8 cellular contexts compared by ENCODE assay signal in the genomic region with DNA sequence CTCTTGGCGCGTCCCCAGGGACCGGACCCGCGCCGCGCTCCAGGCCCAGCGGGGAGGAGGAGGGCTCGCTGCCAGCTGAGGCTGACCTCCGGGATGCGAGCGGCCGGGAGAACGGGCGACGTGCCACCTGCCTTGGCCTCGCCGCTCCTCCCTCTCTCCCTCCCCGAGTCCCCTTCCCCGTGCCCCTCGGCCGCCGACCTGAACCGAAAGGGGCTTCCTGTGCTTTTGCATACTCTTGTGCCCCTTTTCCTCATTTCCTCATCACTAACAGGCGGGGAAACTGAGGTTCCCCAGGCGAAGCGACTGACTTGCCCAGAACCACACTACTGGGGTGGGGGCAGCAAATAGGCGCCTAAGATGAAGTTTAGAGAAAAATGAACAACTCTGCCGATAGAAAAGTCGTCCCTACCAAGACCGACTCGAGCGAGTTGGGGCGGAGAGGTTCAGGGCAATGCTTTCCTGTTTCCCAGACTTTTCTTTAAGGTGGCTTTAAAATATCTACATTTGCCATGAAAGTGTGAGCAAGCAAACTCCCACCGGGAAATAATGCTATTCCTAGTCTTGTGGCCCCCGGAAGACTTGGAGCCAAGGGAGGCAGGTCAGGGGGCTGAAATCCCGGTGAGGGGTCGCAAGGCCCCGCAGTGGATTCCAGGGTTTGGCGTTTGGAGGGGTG. TPM values are rescaled to one million over a fixed set of nuclear protein-coding genes. Genes with fewer than 3 reads are reported as not detected.
DNase-seq lines count a peak whose midpoint lies in the region; ATAC-seq, FAIRE-seq and TF ChIP-seq lines count a peak whose summit lies in the region.

No MANE protein-coding gene starts in this region.

- no peak for TF ChIP-seq CTCF in K562 (IDR thresholded peaks at IDR 0.05 in 2 of 3, conservative IDR thresholded peaks at IDR 0.05 in 1 of 3; ENCODE audit: insufficient read depth in 2 of 3, low read depth in 1 of 3, low read length in 3 of 3)

- POLR2A ChIA-PET in K562 (lab: Yijun Ruan, JAX), result interaction anchor here (0.5 to 4.4 kb wide), 42 partner anchors 11 to 993 kb away, joined by 3 to 55 read pairs (median 6); a partner anchor contains a TSS

- intact Hi-C loops in K562 (cut with micrococcal nuclease), result loop anchor here (1.0 to 10.0 kb wide), 6 partner anchors 18 to 553 kb away; a partner anchor contains a TSS

- peak overlapping the region; percentile 95 to 97 for H3K9ac ChIP-seq in K562 (ENCODE audit: insufficient read depth in 1 of 2, low read depth in 2 of 2, low read length in 2 of 2)

- 1% methylated on average over 19 of the region's 40 CpGs for WGBS in K562 (ENCODE audit: insufficient coverage, low coverage, missing lambda C conversion rate)

- TF ChIP-seq POLR2A in K562 (conservative IDR thresholded peaks at IDR 0.05), result no peak

- peak overlapping the region; percentile 89 for H3K4me2 ChIP-seq in K562 (ENCODE audit: insufficient read depth, low read length)

- peaks cover 9% of the 10 kb centered on the region for H3K9me1 ChIP-seq in K562 (ENCODE audit: control insufficient read depth, insufficient read depth, low read length)

- peaks cover 49 to 58% of the 10 kb centered on the region in 2 experiments for H3K4me1 ChIP-seq in K562 (replicated peaks in 1 of 2; ENCODE audit: control insufficient read depth in 2 of 2, insufficient read depth in 2 of 2, low read length in 2 of 2)

- peak overlapping the region; percentile 88 for H2AFZ ChIP-seq in K562 (ENCODE audit: low read depth, low read length)

- peaks cover 30% of the 10 kb centered on the region for H3K36me3 ChIP-seq in K562 (ENCODE audit: control insufficient read depth, insufficient read depth, low read length)

- H3K27me3 ChIP-seq in K562 (ENCODE audit: control insufficient read depth in 2 of 2, insufficient read depth in 2 of 2, low read length in 2 of 2), result no peaks in the 10 kb centered on the region
- H3K27me3 ChIP-seq in layer of hippocampus (ENCODE audit: control insufficient read depth, insufficient read depth, low read length), result no peaks in the 10 kb centered on the region

- TSS peak; percentile 92 for BruUV-seq in K562 (replicated peaks; lab: Mats Ljungman, UMichigan)

- H4K20me1 ChIP-seq in K562 (replicated peaks; ENCODE audit: control insufficient read depth, insufficient read depth, low read length), result peaks cover 29% of the 10 kb centered on the region

- ATAC-seq in K562, result no peak
- no peak for ATAC-seq in HG03108 (IDR thresholded peaks at IDR 0.05; ENCODE audit: unreplicated experiment)

- no peaks in the 10 kb centered on the region for H3K9me3 ChIP-seq in K562 (replicated peaks; ENCODE audit: control insufficient read depth, insufficient read depth, low read depth, low read length)

- CTCF ChIA-PET in K562 (lab: Yijun Ruan, JAX; ENCODE audit: low intra/inter-chr PET ratio), result interaction anchor here (0.6 to 3.4 kb wide), 4 partner anchors 17 to 131 kb away, joined by 3 to 24 read pairs (median 10); a partner anchor contains a TSS

- DNase-seq in NCI-H2196 treated with DMSO at 0.1 percent for 48 hours (lab: John Stamatoyannopoulos, UW; ENCODE audit: unreplicated experiment), result peak; percentile 52
- DNase-seq in NCI-H2196 (lab: John Stamatoyannopoulos, UW; ENCODE audit: unreplicated experiment), result no peak
- peak; percentile 59 for DNase-seq in NCI-H345 (lab: John Stamatoyannopoulos, UW)
- peak in 1 of 4 experiments; percentile 44 for DNase-seq in K562 (ENCODE audit: extremely low read depth in 1 of 4, low spot score in 3 of 4)
- no peak for DNase-seq in putamen (ENCODE audit: low spot score)

- H3K4me3 ChIP-seq in K562, result peak overlapping the region; percentile 84

- peak overlapping the region; percentile 99 for H3K27ac ChIP-seq in K562 (ENCODE audit: extremely low read depth, low read depth, low read length)
- peak overlapping the region; percentile 99 for H3K27ac ChIP-seq in layer of hippocampus (ENCODE audit: low read depth, low read length)
- H3K27ac ChIP-seq in temporal lobe (ENCODE audit: low read depth, low read length), result peak overlapping the region; percentile 96

- TF ChIP-seq EP300 in K562 (IDR thresholded peaks at IDR 0.05; ENCODE audit: low read length), result no peak

- no peak for FAIRE-seq in K562 (lab: Jason Lieb, UNC)

- TF ChIP-seq RAD21 in K562 (CRISPR knock-in tag; conservative IDR thresholded peaks at IDR 0.05 in 1 of 2, IDR thresholded peaks at IDR 0.05 in 1 of 2), result no peak

- in situ Hi-C loops in K562 (cut with MboI), result no loop called here

- peaks cover 26% of the 10 kb centered on the region for H3K79me2 ChIP-seq in K562 (ENCODE audit: control insufficient read depth, insufficient read depth, low read length)

TF ChIP-seq in K562, 482 proteins besides CTCF, POLR2A, EP300 and RAD21 (continues in another document):
- TF ChIP-seq ZNF589 (CRISPR knock-in tag; IDR thresholded peaks at IDR 0.05; ENCODE audit: low read depth) (peak; percentile 53; the same call in 1 of the 2 replicates), ILF3 (IDR thresholded peaks at IDR 0.05; ENCODE audit: borderline replicate concordance) (no peak)
- TF ChIP-seq, protein P1, sequence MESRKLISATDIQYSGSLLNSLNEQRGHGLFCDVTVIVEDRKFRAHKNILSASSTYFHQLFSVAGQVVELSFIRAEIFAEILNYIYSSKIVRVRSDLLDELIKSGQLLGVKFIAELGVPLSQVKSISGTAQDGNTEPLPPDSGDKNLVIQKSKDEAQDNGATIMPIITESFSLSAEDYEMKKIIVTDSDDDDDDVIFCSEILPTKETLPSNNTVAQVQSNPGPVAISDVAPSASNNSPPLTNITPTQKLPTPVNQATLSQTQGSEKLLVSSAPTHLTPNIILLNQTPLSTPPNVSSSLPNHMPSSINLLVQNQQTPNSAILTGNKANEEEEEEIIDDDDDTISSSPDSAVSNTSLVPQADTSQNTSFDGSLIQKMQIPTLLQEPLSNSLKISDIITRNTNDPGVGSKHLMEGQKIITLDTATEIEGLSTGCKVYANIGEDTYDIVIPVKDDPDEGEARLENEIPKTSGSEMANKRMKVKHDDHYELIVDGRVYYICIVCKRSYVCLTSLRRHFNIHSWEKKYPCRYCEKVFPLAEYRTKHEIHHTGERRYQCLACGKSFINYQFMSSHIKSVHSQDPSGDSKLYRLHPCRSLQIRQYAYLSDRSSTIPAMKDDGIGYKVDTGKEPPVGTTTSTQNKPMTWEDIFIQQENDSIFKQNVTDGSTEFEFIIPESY (CRISPR knock-in tag; IDR thresholded peaks at IDR 0.05), result 0 out of 2 replicates have a peak, but pooled peaks have one; percentile 14
- TF ChIP-seq, protein P2, sequence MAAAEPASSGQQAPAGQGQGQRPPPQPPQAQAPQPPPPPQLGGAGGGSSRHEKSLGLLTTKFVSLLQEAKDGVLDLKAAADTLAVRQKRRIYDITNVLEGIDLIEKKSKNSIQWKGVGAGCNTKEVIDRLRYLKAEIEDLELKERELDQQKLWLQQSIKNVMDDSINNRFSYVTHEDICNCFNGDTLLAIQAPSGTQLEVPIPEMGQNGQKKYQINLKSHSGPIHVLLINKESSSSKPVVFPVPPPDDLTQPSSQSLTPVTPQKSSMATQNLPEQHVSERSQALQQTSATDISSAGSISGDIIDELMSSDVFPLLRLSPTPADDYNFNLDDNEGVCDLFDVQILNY (CRISPR knock-in tag; IDR thresholded peaks at IDR 0.05), result no peak
- TF ChIP-seq, protein P3, sequence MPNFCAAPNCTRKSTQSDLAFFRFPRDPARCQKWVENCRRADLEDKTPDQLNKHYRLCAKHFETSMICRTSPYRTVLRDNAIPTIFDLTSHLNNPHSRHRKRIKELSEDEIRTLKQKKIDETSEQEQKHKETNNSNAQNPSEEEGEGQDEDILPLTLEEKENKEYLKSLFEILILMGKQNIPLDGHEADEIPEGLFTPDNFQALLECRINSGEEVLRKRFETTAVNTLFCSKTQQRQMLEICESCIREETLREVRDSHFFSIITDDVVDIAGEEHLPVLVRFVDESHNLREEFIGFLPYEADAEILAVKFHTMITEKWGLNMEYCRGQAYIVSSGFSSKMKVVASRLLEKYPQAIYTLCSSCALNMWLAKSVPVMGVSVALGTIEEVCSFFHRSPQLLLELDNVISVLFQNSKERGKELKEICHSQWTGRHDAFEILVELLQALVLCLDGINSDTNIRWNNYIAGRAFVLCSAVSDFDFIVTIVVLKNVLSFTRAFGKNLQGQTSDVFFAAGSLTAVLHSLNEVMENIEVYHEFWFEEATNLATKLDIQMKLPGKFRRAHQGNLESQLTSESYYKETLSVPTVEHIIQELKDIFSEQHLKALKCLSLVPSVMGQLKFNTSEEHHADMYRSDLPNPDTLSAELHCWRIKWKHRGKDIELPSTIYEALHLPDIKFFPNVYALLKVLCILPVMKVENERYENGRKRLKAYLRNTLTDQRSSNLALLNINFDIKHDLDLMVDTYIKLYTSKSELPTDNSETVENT (CRISPR knock-in tag; IDR thresholded peaks at IDR 0.05), result peak; percentile 66
- TF ChIP-seq, protein P4, sequence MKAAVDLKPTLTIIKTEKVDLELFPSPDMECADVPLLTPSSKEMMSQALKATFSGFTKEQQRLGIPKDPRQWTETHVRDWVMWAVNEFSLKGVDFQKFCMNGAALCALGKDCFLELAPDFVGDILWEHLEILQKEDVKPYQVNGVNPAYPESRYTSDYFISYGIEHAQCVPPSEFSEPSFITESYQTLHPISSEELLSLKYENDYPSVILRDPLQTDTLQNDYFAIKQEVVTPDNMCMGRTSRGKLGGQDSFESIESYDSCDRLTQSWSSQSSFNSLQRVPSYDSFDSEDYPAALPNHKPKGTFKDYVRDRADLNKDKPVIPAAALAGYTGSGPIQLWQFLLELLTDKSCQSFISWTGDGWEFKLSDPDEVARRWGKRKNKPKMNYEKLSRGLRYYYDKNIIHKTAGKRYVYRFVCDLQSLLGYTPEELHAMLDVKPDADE (conservative IDR thresholded peaks at IDR 0.05; ENCODE audit: control insufficient read depth, low read depth, low read length), result no peak

RNA-seq across cellular contexts. Expression of a gene that starts 0.6 kb away (rescaled TPM):
- total RNA-seq in K562 (2011; cell fraction: chromatin; rRNA removed; ENCODE audit: low replicate concordance), result 11.5 and 24.3 TPM in 2 replicates
- 32.5 and 33.0 TPM in 2 replicates for total RNA-seq in K562 (2011; cell fraction: nucleolus; rRNA removed)
- 17.9 and 22.4 TPM in 2 replicates for total RNA-seq in K562 (2011; cell fraction: nucleoplasm; rRNA removed)
- 12.8 and 18.9 TPM in 2 replicates for total RNA-seq in K562 (2014; rRNA removed)
- total RNA-seq in K562 (2014; rRNA removed; fragmentation: Illumina TruSeq; extraction: Trizol), result 5.0 and 7.3 TPM in 2 replicates
- 4.4 and 4.8 TPM in 2 replicates for total RNA-seq in K562 (2015; rRNA removed; fragmentation: Illumina TruSeq; extraction: Trizol)
- 14.2 and 17.1 TPM in 2 replicates for total RNA-seq in K562 (2021)
- 12.6 and 13.3 TPM in 2 replicates for polyA plus RNA-seq in K562 (2011; rRNA removed)
- polyA plus RNA-seq in K562 (2011; cell fraction: cytosol; rRNA removed), result 16.2 and 25.8 TPM in 2 replicates
- 26.5 and 30.4 TPM in 2 replicates for polyA plus RNA-seq in K562 (2011; cell fraction: nucleus; rRNA removed)
- polyA plus RNA-seq in K562 (2012), result 8.3 and 11.4 TPM in 2 replicates
- polyA plus RNA-seq in K562 (2014; fragmentation: Illumina TruSeq; extraction: Trizol), result 8.0 and 8.5 TPM in 2 replicates
- 1 to 10 TPM; 2.1 to 3.0 TPM for polyA plus RNA-seq in K562 (2014; fragmentation: Nextera tagmentation; extraction: Ambion mirVana)
- polyA plus RNA-seq in K562 (2014; rRNA removed), result 10.1 and 14.1 TPM in 2 replicates
- 13.6 and 20.8 TPM in 2 replicates for polyA minus RNA-seq in K562 (2011; rRNA and poly(A)+ RNA removed)
- 13.5 and 14.0 TPM in 2 replicates for polyA minus RNA-seq in K562 (2011; cell fraction: cytosol; rRNA and poly(A)+ RNA removed)
- 23.3 and 31.2 TPM in 2 replicates for polyA minus RNA-seq in K562 (2011; cell fraction: nucleus; rRNA and poly(A)+ RNA removed)
- total RNA-seq in temporal lobe, result 58.5 TPM

Comparison
In these comparisons a context has a peak if more than half of its experiments do, and no peak if none do; other contexts are left out.
1. DNase-seq: peak in NCI-H2196 treated with DMSO at 0.1 percent for 48 hours (single experiment) and NCI-H345 (single experiment); none in NCI-H2196 (single experiment) and putamen (single experiment).
2. Peak in every context shown above with its lines, with median percentiles within 50 percentile points of each other: H3K27ac ChIP-seq.